ENCODE assay signal across 1 cellular context in genomic region chr20:36624068-36624813, GRCh38.
TF ChIP-seq lines count a peak whose summit lies in the region.

No MANE protein-coding gene starts in this region.

TF ChIP-seq in K562, 482 proteins besides CTCF, POLR2A, EP300 and RAD21:
- TF ChIP-seq MYBL2 (IDR thresholded peaks at IDR 0.05; ENCODE audit: low read depth), result no peak
- no peak for TF ChIP-seq MYBL2 (CRISPR knock-in tag; IDR thresholded peaks at IDR 0.05; ENCODE audit: borderline replicate concordance)
- no peak for TF ChIP-seq RAD51 (IDR thresholded peaks at IDR 0.05; ENCODE audit: borderline replicate concordance, low read depth)
- no peak for TF ChIP-seq SMARCA4 (IDR thresholded peaks at IDR 0.05)
- no peak for TF ChIP-seq ZBTB34 (CRISPR knock-in tag; IDR thresholded peaks at IDR 0.05)
- no peak for TF ChIP-seq MED1 (CRISPR knock-in tag; IDR thresholded peaks at IDR 0.05; ENCODE audit: borderline replicate concordance)
- no peak for TF ChIP-seq ZNF280A (IDR thresholded peaks at IDR 0.05; ENCODE audit: low read depth, partially characterized antibody)
- TF ChIP-seq MTA3 (IDR thresholded peaks at IDR 0.05; ENCODE audit: borderline replicate concordance), result no peak
- TF ChIP-seq CBFA2T3 (IDR thresholded peaks at IDR 0.05), result peak; percentile 40
